ENCODE assay signal across 8 cellular contexts in genomic region chr6:152301021-152301805, GRCh38.
DNase-seq lines count a peak whose midpoint lies in the region; ATAC-seq, FAIRE-seq and TF ChIP-seq lines count a peak whose summit lies in the region.

No MANE protein-coding gene starts in this region.

- no peak for TF ChIP-seq POLR2A in tibial nerve (IDR thresholded peaks at IDR 0.05)

- POLR2A ChIA-PET in AG04450 (lab: Yijun Ruan, JAX) = interaction anchor here (0.6 to 0.9 kb wide), 3 partner anchors 25 to 80 kb away, joined by 3 to 15 read pairs (median 7); no protein-coding TSS in a partner anchor

- H3K27me3 ChIP-seq in AG04450 (ENCODE audit: control insufficient read depth, insufficient read depth, low read length) = no peaks in the 10 kb centered on the region
- H3K27me3 ChIP-seq in astrocyte (ENCODE audit: insufficient read depth, low read length) = no peaks in the 10 kb centered on the region
- no peaks in the 10 kb centered on the region for H3K27me3 ChIP-seq in layer of hippocampus (ENCODE audit: control insufficient read depth, insufficient read depth, low read length)
- H3K27me3 ChIP-seq in tibial nerve = no peaks in the 10 kb centered on the region

- H2AFZ ChIP-seq in astrocyte (ENCODE audit: low read depth, low read length) = peak overlapping the region; percentile 85

- peaks cover 7% of the 10 kb centered on the region for H3K36me3 Mint-ChIP-seq in astrocyte (ENCODE audit: low read depth, unreplicated experiment)

- peaks cover 23% of the 10 kb centered on the region for H3K36me3 ChIP-seq in astrocyte (ENCODE audit: insufficient read depth, low read length)
- H3K36me3 ChIP-seq in tibial nerve = peaks cover 0 to 13% (median 0%) of the 10 kb centered on the region in 3 donors

- no peaks in the 10 kb centered on the region for H3K9me3 Mint-ChIP-seq in astrocyte (ENCODE audit: unreplicated experiment)

- H3K27ac ChIP-seq in AG04450 (ENCODE audit: low read depth, low read length) = peak overlapping the region; percentile 87
- H3K27ac ChIP-seq in astrocyte (ENCODE audit: low read depth, low read length) = peak overlapping the region; percentile 86
- H3K27ac ChIP-seq in layer of hippocampus (ENCODE audit: low read depth, low read length) = peak overlapping the region; percentile 88
- H3K27ac ChIP-seq in tibial nerve = peak overlapping the region; percentile 75 to 92 (median 88)

- peak overlapping the region; percentile 90 for H3K4me2 ChIP-seq in astrocyte (ENCODE audit: low read length)

- FAIRE-seq in astrocyte (lab: Jason Lieb, UNC) = no peak

- H3K9me3 ChIP-seq in AG04450 (ENCODE audit: control insufficient read depth, insufficient read depth, low read length) (no peaks in the 10 kb centered on the region), astrocyte (ENCODE audit: insufficient read depth, low read depth, low read length) (no peaks in the 10 kb centered on the region), tibial nerve (no peaks in the 10 kb centered on the region)

- ATAC-seq in GM19035 (IDR thresholded peaks at IDR 0.05; ENCODE audit: unreplicated experiment) = peak; percentile 32
- peak; percentile 36 for ATAC-seq in HG03378 (IDR thresholded peaks at IDR 0.05; ENCODE audit: unreplicated experiment)

- TF ChIP-seq EP300 in tibial nerve (IDR thresholded peaks at IDR 0.05) = no peak

- H4K20me1 ChIP-seq in astrocyte (ENCODE audit: insufficient read depth, low read length) = no peaks in the 10 kb centered on the region

- H3K79me2 ChIP-seq in astrocyte (ENCODE audit: insufficient read depth, low read length) = peaks cover 14% of the 10 kb centered on the region

- H3K9ac ChIP-seq in astrocyte (ENCODE audit: low read length) = peak overlapping the region; percentile 84

- H3K4me1 Mint-ChIP-seq in astrocyte (ENCODE audit: low read depth, unreplicated experiment) = peaks cover 14% of the 10 kb centered on the region

- CTCF ChIA-PET in AG04450 (lab: Charles Lee) = interaction anchor here (0.8 to 3.1 kb wide), 8 partner anchors 9 to 860 kb away, joined by 3 to 19 read pairs (median 5); no protein-coding TSS in a partner anchor

- H3K4me3 ChIP-seq in AG04450 (ENCODE audit: low read depth, low read length) (peak overlapping the region; percentile 79), astrocyte (ENCODE audit: insufficient read depth, low read depth, low read length) (peak overlapping the region; percentile 82), tibial nerve (peak overlapping the region; percentile 55 to 90 (median 72))

- peaks cover 9% of the 10 kb centered on the region for H3K4me1 ChIP-seq in astrocyte (ENCODE audit: insufficient read depth, low read length)
- H3K4me1 ChIP-seq in tibial nerve = peaks cover 0 to 39% (median 0%) of the 10 kb centered on the region in 4 donors

- peak; percentile 33 for DNase-seq in AG04450 (ENCODE audit: low read depth, low spot score)
- no peak for DNase-seq in astrocyte (ENCODE audit: low read depth)
- peak in 1 of 2 donors; percentile 35 for DNase-seq in tibial nerve (ENCODE audit: low spot score in 2 of 2)
- DNase-seq in RKO (ENCODE audit: low spot score) = no peak
- DNase-seq in putamen (ENCODE audit: low spot score) = no peak

- peak overlapping the region; percentile 81 for H3K27ac Mint-ChIP-seq in astrocyte (ENCODE audit: unreplicated experiment)

- no peaks in the 10 kb centered on the region for H3K27me3 Mint-ChIP-seq in astrocyte (ENCODE audit: low read depth, unreplicated experiment)

- peak overlapping the region; percentile 94 for H3K4me3 Mint-ChIP-seq in astrocyte (ENCODE audit: unreplicated experiment)

- 5 to 10% methylated on average over 9 of the region's 9 CpGs for WGBS in tibial nerve, 2 donors

- no peak for TF ChIP-seq CTCF in AG04450 (IDR thresholded peaks at IDR 0.05; ENCODE audit: low read depth, low read length)
- TF ChIP-seq CTCF in astrocyte (IDR thresholded peaks at IDR 0.05; ENCODE audit: insufficient read depth, low read depth, low read length) = no peak
- no peak for TF ChIP-seq CTCF in tibial nerve (IDR thresholded peaks at IDR 0.05)
